ENCODE assay signal across 8 cellular contexts in genomic region chr7:77799078-77799964, GRCh38. TPM values are rescaled to one million over a fixed set of nuclear protein-coding genes. Genes with fewer than 3 reads are reported as not detected.
DNase-seq lines count a peak whose midpoint lies in the region; ATAC-seq, FAIRE-seq and TF ChIP-seq lines count a peak whose summit lies in the region.

No MANE protein-coding gene starts in this region.

- POLR2A ChIA-PET in K562 (lab: Yijun Ruan, JAX): interaction anchor here (0.6 to 1.5 kb wide), 11 partner anchors 11 to 1611 kb away, joined by 3 to 7 read pairs (median 4); no protein-coding TSS in a partner anchor

- TF ChIP-seq POLR2A in GM18505 (IDR thresholded peaks at IDR 0.05; ENCODE audit: borderline replicate concordance, extremely low read depth, insufficient read depth, insufficient read length) (no peak), K562 (conservative IDR thresholded peaks at IDR 0.05) (no peak), gastrocnemius medialis (IDR thresholded peaks at IDR 0.05) (peak; percentile 56 to 63)

- H3K9me3 ChIP-seq in K562 (replicated peaks; ENCODE audit: control insufficient read depth, insufficient read depth, low read depth, low read length) (no peaks in the 10 kb centered on the region), gastrocnemius medialis (no peaks in the 10 kb centered on the region)

- TF ChIP-seq RAD21 in K562 (CRISPR knock-in tag; conservative IDR thresholded peaks at IDR 0.05 in 1 of 2, IDR thresholded peaks at IDR 0.05 in 1 of 2): peak in 1 of 2 experiments; percentile 10; a peak in 1 of 4 replicates

- TF ChIP-seq EP300 in K562 (IDR thresholded peaks at IDR 0.05; ENCODE audit: low read length): no peak

- H3K9me1 ChIP-seq in K562 (ENCODE audit: control insufficient read depth, insufficient read depth, low read length): no peaks in the 10 kb centered on the region

- ATAC-seq in GM18505 (IDR thresholded peaks at IDR 0.05; ENCODE audit: unreplicated experiment) (peak; percentile 1), K562 (peak; percentile 35), gastrocnemius medialis (peak; percentile 69 to 72), HG03378 (IDR thresholded peaks at IDR 0.05; ENCODE audit: unreplicated experiment) (no peak)

- H3K79me2 ChIP-seq in K562 (ENCODE audit: control insufficient read depth, insufficient read depth, low read length): peaks cover 96% of the 10 kb centered on the region

- H2AFZ ChIP-seq in K562 (ENCODE audit: low read depth, low read length): peak overlapping the region; percentile 83

- CTCF ChIA-PET in K562 (lab: Yijun Ruan, JAX; ENCODE audit: low intra/inter-chr PET ratio): no interaction called here

- H3K4me3 ChIP-seq in K562 (peak overlapping the region; percentile 75), iPS-11a (ENCODE audit: low read depth, low read length) (peak overlapping the region; percentile 77), gastrocnemius medialis (peak overlapping the region; percentile 86 to 93 (median 89))

- peak overlapping the region; percentile 86 for H3K27ac ChIP-seq in 22Rv1
- H3K27ac ChIP-seq in K562 (ENCODE audit: extremely low read depth, low read depth, low read length): peak overlapping the region; percentile 86
- peak overlapping the region; percentile 98 to 99 (median 98) for H3K27ac ChIP-seq in gastrocnemius medialis

- H3K27me3 ChIP-seq in K562 (ENCODE audit: control insufficient read depth in 2 of 2, insufficient read depth in 2 of 2, low read length in 2 of 2) (no peaks in the 10 kb centered on the region), gastrocnemius medialis (no peaks in the 10 kb centered on the region)

- in situ Hi-C loops in KBM-7 (cut with MboI; ENCODE audit: low pct_unique_long_range_greater_than_20kb, low sequenced_read_pairs) (no loop called here), K562 (cut with MboI) (no loop called here), gastrocnemius medialis (cut with MboI; ENCODE audit: low sequenced_read_pairs in 4 of 4) (loop anchor here in 1 of 4 donors (10.0 kb wide), 1 partner anchor 105 kb away; the partner anchor contains the start of gene RSBN1L)

- peak overlapping the region; percentile 92 for H3K4me2 ChIP-seq in K562 (ENCODE audit: insufficient read depth, low read length)

- TF ChIP-seq CTCF in 22Rv1 (IDR thresholded peaks at IDR 0.05): peak; percentile 69
- TF ChIP-seq CTCF in K562 (IDR thresholded peaks at IDR 0.05 in 2 of 3, conservative IDR thresholded peaks at IDR 0.05 in 1 of 3; ENCODE audit: insufficient read depth in 2 of 3, low read depth in 1 of 3, low read length in 3 of 3): no peak; a peak in 1 of 6 replicates
- no peak for TF ChIP-seq CTCF in gastrocnemius medialis (IDR thresholded peaks at IDR 0.05 in 4 of 5, conservative IDR thresholded peaks at IDR 0.05 in 1 of 5)

- H3K36me3 ChIP-seq in K562 (ENCODE audit: control insufficient read depth, insufficient read depth, low read length): peaks cover 29% of the 10 kb centered on the region
- no peaks in the 10 kb centered on the region for H3K36me3 ChIP-seq in gastrocnemius medialis

- peak; percentile 74 for FAIRE-seq in K562 (lab: Jason Lieb, UNC)

- intact Hi-C loops in K562 (cut with micrococcal nuclease) (loop anchor here (1.0 to 10.0 kb wide), 4 partner anchors 34 to 215 kb away; no protein-coding TSS in a partner anchor), gastrocnemius medialis (cut with DNase I; ENCODE audit: low total_unique reads) (loop anchor here (2.0 to 10.0 kb wide), 5 partner anchors 88 to 1475 kb away; partner anchors contain the start of genes PTPN12 and RSBN1L)

- peaks cover 16 to 25% of the 10 kb centered on the region in 2 experiments; a peak in 4 of 5 replicates for H3K4me1 ChIP-seq in K562 (replicated peaks in 1 of 2; ENCODE audit: control insufficient read depth in 2 of 2, insufficient read depth in 2 of 2, low read length in 2 of 2)
- peaks cover 34 to 65% of the 10 kb centered on the region in 2 donors for H3K4me1 ChIP-seq in gastrocnemius medialis

- no TSS peak for BruUV-seq in K562 (replicated peaks; lab: Mats Ljungman, UMichigan)

- DNase-seq in KBM-7 (peak; percentile 72), SKM-1 treated with dmso at 0.1 percent for 144 hours (lab: John Stamatoyannopoulos, UW; ENCODE audit: unreplicated experiment) (peak; percentile 44), K562 (ENCODE audit: extremely low read depth in 1 of 4, low spot score in 3 of 4) (peak; percentile 45 to 75 (median 46)), gastrocnemius medialis (peak; percentile 56 to 65)

- no peaks in the 10 kb centered on the region for H4K20me1 ChIP-seq in K562 (replicated peaks; ENCODE audit: control insufficient read depth, insufficient read depth, low read length)

- H3K9ac ChIP-seq in K562 (ENCODE audit: insufficient read depth in 1 of 2, low read depth in 2 of 2, low read length in 2 of 2): peak overlapping the region; percentile 87 to 93

- WGBS in K562 (ENCODE audit: insufficient coverage, low coverage, missing lambda C conversion rate): under 1% methylated on average over 47 of the region's 55 CpGs

TF ChIP-seq in K562, 482 proteins besides CTCF, POLR2A, EP300 and RAD21 (continues in another document):
- TF ChIP-seq, protein P1, sequence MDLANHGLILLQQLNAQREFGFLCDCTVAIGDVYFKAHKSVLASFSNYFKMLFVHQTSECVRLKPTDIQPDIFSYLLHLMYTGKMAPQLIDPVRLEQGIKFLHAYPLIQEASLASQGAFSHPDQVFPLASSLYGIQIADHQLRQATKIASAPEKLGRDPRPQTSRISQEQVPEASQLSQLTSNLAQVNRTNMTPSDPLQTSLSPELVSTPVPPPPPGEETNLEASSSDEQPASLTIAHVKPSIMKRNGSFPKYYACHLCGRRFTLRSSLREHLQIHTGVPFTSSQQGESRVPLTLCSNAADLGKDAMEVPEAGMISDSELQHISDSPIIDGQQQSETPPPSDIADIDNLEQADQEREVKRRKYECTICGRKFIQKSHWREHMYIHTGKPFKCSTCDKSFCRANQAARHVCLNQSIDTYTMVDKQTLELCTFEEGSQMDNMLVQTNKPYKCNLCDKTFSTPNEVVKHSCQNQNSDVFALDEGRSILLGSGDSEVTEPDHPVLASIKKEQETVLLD (IDR thresholded peaks at IDR 0.05): 0 out of 2 replicates have a peak, but pooled peaks have one; percentile 0
- no peak for TF ChIP-seq POLR2AphosphoS2 (IDR thresholded peaks at IDR 0.05; ENCODE audit: low read length)
- TF ChIP-seq, protein P2, sequence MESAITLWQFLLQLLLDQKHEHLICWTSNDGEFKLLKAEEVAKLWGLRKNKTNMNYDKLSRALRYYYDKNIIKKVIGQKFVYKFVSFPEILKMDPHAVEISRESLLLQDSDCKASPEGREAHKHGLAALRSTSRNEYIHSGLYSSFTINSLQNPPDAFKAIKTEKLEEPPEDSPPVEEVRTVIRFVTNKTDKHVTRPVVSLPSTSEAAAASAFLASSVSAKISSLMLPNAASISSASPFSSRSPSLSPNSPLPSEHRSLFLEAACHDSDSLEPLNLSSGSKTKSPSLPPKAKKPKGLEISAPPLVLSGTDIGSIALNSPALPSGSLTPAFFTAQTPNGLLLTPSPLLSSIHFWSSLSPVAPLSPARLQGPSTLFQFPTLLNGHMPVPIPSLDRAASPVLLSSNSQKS (CRISPR knock-in tag; IDR thresholded peaks at IDR 0.05): no peak
- TF ChIP-seq MTA2 (IDR thresholded peaks at IDR 0.05; ENCODE audit: low read depth): no peak

RNA-seq across cellular contexts. Expression of gene PHTF2, which starts 0.7 kb away (rescaled TPM):
- total RNA-seq in K562 (2011; cell fraction: chromatin; rRNA removed; ENCODE audit: low replicate concordance): 69.6 and 163 TPM in 2 replicates
- total RNA-seq in K562 (2011; cell fraction: nucleolus; rRNA removed): 33.0 and 51.2 TPM in 2 replicates
- total RNA-seq in K562 (2011; cell fraction: nucleoplasm; rRNA removed): 77.8 and 100 TPM in 2 replicates
- 18.3 and 21.8 TPM in 2 replicates for total RNA-seq in K562 (2014; rRNA removed)
- total RNA-seq in K562 (2014; rRNA removed; fragmentation: Illumina TruSeq; extraction: Trizol): 31.3 and 38.8 TPM in 2 replicates
- 24.1 and 25.4 TPM in 2 replicates for total RNA-seq in K562 (2015; rRNA removed; fragmentation: Illumina TruSeq; extraction: Trizol)
- total RNA-seq in K562 (2021): 23.2 and 27.1 TPM in 2 replicates
- 30.6 and 43.6 TPM in 2 replicates for polyA plus RNA-seq in K562 (2011; rRNA removed)
- polyA plus RNA-seq in K562 (2011; cell fraction: cytosol; rRNA removed): 5.5 and 12.7 TPM in 2 replicates
- 24.1 and 28.1 TPM in 2 replicates for polyA plus RNA-seq in K562 (2011; cell fraction: nucleus; rRNA removed)
- polyA plus RNA-seq in K562 (2012): 14.4 and 18.4 TPM in 2 replicates
- polyA plus RNA-seq in K562 (2014; fragmentation: Illumina TruSeq; extraction: Trizol): 26.1 and 28.8 TPM in 2 replicates
- 10 to 100 TPM; 17.9 to 18.2 TPM for polyA plus RNA-seq in K562 (2014; fragmentation: Nextera tagmentation; extraction: Ambion mirVana)
- polyA plus RNA-seq in K562 (2014; rRNA removed): 22.5 and 29.4 TPM in 2 replicates
- polyA minus RNA-seq in K562 (2011; rRNA and poly(A)+ RNA removed): 44.6 and 45.0 TPM in 2 replicates
- 7.9 and 17.2 TPM in 2 replicates for polyA minus RNA-seq in K562 (2011; cell fraction: cytosol; rRNA and poly(A)+ RNA removed)
- polyA minus RNA-seq in K562 (2011; cell fraction: nucleus; rRNA and poly(A)+ RNA removed): 29.2 and 40.9 TPM in 2 replicates
- 100 to 1,000 TPM in 2 of 4 donors, 10 to 100 TPM in 2; 81.2 to 163 (median 108) TPM for total RNA-seq in gastrocnemius medialis

RNA-seq across cellular contexts. Expression of gene TMEM60, which starts 1.1 kb away (rescaled TPM):
- total RNA-seq in K562 (2011; cell fraction: chromatin; rRNA removed; ENCODE audit: low replicate concordance): 16.0 and 31.5 TPM in 2 replicates
- total RNA-seq in K562 (2011; cell fraction: nucleolus; rRNA removed): 15.5 and 21.3 TPM in 2 replicates
- 31.2 and 35.3 TPM in 2 replicates for total RNA-seq in K562 (2011; cell fraction: nucleoplasm; rRNA removed)
- 12.5 TPM in 2 replicates for total RNA-seq in K562 (2014; rRNA removed)
- 38.4 and 48.7 TPM in 2 replicates for total RNA-seq in K562 (2014; rRNA removed; fragmentation: Illumina TruSeq; extraction: Trizol)
- total RNA-seq in K562 (2015; rRNA removed; fragmentation: Illumina TruSeq; extraction: Trizol): 30.1 and 38.4 TPM in 2 replicates
- total RNA-seq in K562 (2021): 23.6 and 24.3 TPM in 2 replicates
- 45.5 and 66.0 TPM in 2 replicates for polyA plus RNA-seq in K562 (2011; rRNA removed)
- 15.7 and 31.1 TPM in 2 replicates for polyA plus RNA-seq in K562 (2011; cell fraction: cytosol; rRNA removed)
- 13.0 and 18.3 TPM in 2 replicates for polyA plus RNA-seq in K562 (2011; cell fraction: nucleus; rRNA removed)
- polyA plus RNA-seq in K562 (2012): 41.1 and 47.8 TPM in 2 replicates
- 28.3 and 31.1 TPM in 2 replicates for polyA plus RNA-seq in K562 (2014; fragmentation: Illumina TruSeq; extraction: Trizol)
- polyA plus RNA-seq in K562 (2014; fragmentation: Nextera tagmentation; extraction: Ambion mirVana): 100 to 1,000 TPM; 136 to 140 TPM
- polyA plus RNA-seq in K562 (2014; rRNA removed): 36.9 and 42.7 TPM in 2 replicates
- 23.5 and 25.1 TPM in 2 replicates for polyA minus RNA-seq in K562 (2011; rRNA and poly(A)+ RNA removed)
- 9.4 and 9.8 TPM in 2 replicates for polyA minus RNA-seq in K562 (2011; cell fraction: cytosol; rRNA and poly(A)+ RNA removed)
- polyA minus RNA-seq in K562 (2011; cell fraction: nucleus; rRNA and poly(A)+ RNA removed): 4.8 and 8.3 TPM in 2 replicates
- total RNA-seq in gastrocnemius medialis: 10 to 100 TPM in 3 of 4 donors, 1 to 10 TPM in 1; 7.0 to 26.9 (median 13.3) TPM

Comparison
In these comparisons a context has a peak if more than half of its experiments do, and no peak if none do; other contexts are left out.
1. POLR2A ChIP-seq: peak in gastrocnemius medialis (2 of 2); none in GM18505 (single experiment) and K562 (single experiment).
2. Peak in every context shown above with its lines, with median percentiles within 50 percentile points of each other: H3K27ac ChIP-seq, DNase-seq and H3K4me3 ChIP-seq.